13 cellular contexts compared by ENCODE assay signal in genomic region chr15:98433302-98433701, GRCh38.
"Had no signal": no experiment of that assay in that cellular context is flagged by ENCODE, and none has a peak within 500 bp of the region (broad histone marks: within the 10 kb centered on the region; RNA-seq: fewer than 3 reads in every experiment).

No MANE protein-coding gene starts in this region.

- H3K4me1 ChIP-seq: prostate gland had no signal

- ATAC-seq: esophagus mucosa, heart right ventricle, left lobe of liver, sciatic nerve had no signal

- H3K36me3 ChIP-seq: heart right ventricle, prostate gland, upper lobe of left lung had no signal

- FAIRE-seq: endometrium, islet of Langerhans had no signal

- DNase-seq: foreskin melanocyte; heart right ventricle; mammary epithelial cell; nephron progenitor cell; stimulated activated CD4-positive, alpha-beta T cell treated with anti-CD3 and anti-CD28 coated beads, Interleukin-2, amount 100 ng/mL, for 24 hours; stimulated activated naive CD4-positive, alpha-beta T cell; upper lobe of left lung had no signal

- H3K9me3 ChIP-seq: prostate gland, upper lobe of left lung had no signal

- H3K4me3 ChIP-seq: heart right ventricle, prostate gland, upper lobe of left lung had no signal

- H3K27ac ChIP-seq: heart right ventricle, prostate gland, upper lobe of left lung had no signal
